28 cellular contexts compared by ENCODE assay signal in the genomic region with DNA sequence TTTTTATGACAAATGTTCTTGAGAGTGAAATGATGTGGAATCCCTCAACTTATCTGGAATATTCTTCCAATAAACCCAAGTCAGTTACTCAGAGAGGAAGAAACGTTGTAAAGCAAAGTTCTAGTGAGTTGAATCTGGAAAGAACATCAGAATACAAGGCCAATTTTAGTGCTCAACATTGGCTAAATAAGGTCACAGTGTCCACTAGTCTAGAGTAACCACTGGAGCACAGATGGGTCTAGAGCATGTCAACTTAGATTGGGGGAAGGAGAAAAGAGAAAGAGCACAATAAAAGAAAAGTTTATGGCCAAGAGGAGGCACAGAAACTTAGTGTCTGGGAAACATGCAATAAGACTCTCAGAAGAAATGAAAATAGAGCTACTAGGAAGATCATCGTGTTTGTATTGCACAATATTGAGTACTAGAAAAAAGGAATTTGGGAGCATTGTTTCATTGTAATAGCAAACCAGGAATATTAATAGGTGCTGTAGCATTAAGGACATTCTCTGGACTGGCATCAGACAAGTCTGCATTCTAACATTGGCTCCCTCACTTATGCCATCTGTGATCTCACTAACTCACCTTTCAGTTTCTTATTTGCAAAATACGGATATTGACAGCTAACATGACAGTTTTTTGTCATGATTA.
A peak's percentile ranks its signal among the peaks of the same experiment; 100 is the strongest.
DNase-seq lines count a peak whose midpoint lies in the region; ATAC-seq, FAIRE-seq and TF ChIP-seq lines count a peak whose summit lies in the region.
"Had no signal": no experiment of that assay in that cellular context is flagged by ENCODE, and none has a peak within 500 bp of the region (broad histone marks: within the 10 kb centered on the region; RNA-seq: fewer than 3 reads in every experiment).

No MANE protein-coding gene starts in this region.

- BruUV-seq in K562 (replicated peaks; lab: Mats Ljungman, UMichigan) = no TSS peak

- H3K27ac ChIP-seq in heart left ventricle = peak overlapping the region in 5 of 12 donors; percentile 1 to 39 (median 22)
- no peak overlapping the region for H3K27ac ChIP-seq in right cardiac atrium (ENCODE audit: low read length)
- no peak overlapping the region for H3K27ac ChIP-seq in K562 (ENCODE audit: extremely low read depth, low read depth, low read length)
- peak overlapping the region; percentile 56 for H3K27ac ChIP-seq in left ventricle myocardium inferior (replicated peaks)
- H3K27ac ChIP-seq: RWPE1, uterus had no signal

- DNase-seq in heart left ventricle (no peak), right cardiac atrium (no peak), K562 (ENCODE audit: extremely low read depth in 1 of 4, low spot score in 3 of 4) (no peak), left ventricle myocardium inferior (no peak), kidney glomerular epithelial cell (lab: John Stamatoyannopoulos, UW) (no peak), NCI-H748 (lab: John Stamatoyannopoulos, UW; ENCODE audit: unreplicated experiment) (no peak), NCI-H2196 treated with DMSO at 0.1 percent for 48 hours (lab: John Stamatoyannopoulos, UW; ENCODE audit: unreplicated experiment) (no peak)
- DNase-seq: activated CD8-positive, alpha-beta T cell treated with anti-CD3 and anti-CD28 coated beads, Interleukin-2, amount 10 ng/mL, durations not matched to agents 7 days and 5 days; activated effector memory CD4-positive, alpha-beta T cell treated with Interleukin-2 at 50 U/mL for 16 hours; aorta; BE2C; DMS153; H7; heart right ventricle; KBM-7; left cardiac atrium; mesenchymal stem cell; MM.1S; NCI-H2081 treated with DMSO at 0.1 percent for 48 hours; NCI-H82; sigmoid colon; stimulated activated CD4-positive, alpha-beta T cell treated with anti-CD3 and anti-CD28 coated beads, Interleukin-15, amount 100 ng/mL, for 24 hours; stimulated activated naive CD4-positive, alpha-beta T cell; uterus had no signal

- no peaks in the 10 kb centered on the region for H3K9me1 ChIP-seq in K562 (ENCODE audit: control insufficient read depth, insufficient read depth, low read length)

- H3K79me2 ChIP-seq in K562 (ENCODE audit: control insufficient read depth, insufficient read depth, low read length) = no peaks in the 10 kb centered on the region

- H2AFZ ChIP-seq in K562 (ENCODE audit: low read depth, low read length) = no peak overlapping the region

- no peak overlapping the region for H3K4me2 ChIP-seq in K562 (ENCODE audit: insufficient read depth, low read length)

- H3K36me3 ChIP-seq in heart left ventricle (no peaks in the 10 kb centered on the region), K562 (ENCODE audit: control insufficient read depth, insufficient read depth, low read length) (no peaks in the 10 kb centered on the region), left ventricle myocardium inferior (no peaks in the 10 kb centered on the region)
- H3K36me3 ChIP-seq: BE2C, heart right ventricle, sigmoid colon, uterus had no signal

- no peaks in the 10 kb centered on the region for H4K20me1 ChIP-seq in K562 (replicated peaks; ENCODE audit: control insufficient read depth, insufficient read depth, low read length)

- TF ChIP-seq EP300 in K562 (IDR thresholded peaks at IDR 0.05; ENCODE audit: low read length) = no peak

- H3K9me3 ChIP-seq in heart left ventricle = peaks cover 0 to 15% (median 4%) of the 10 kb centered on the region in 12 donors
- no peaks in the 10 kb centered on the region for H3K9me3 ChIP-seq in right cardiac atrium (ENCODE audit: control insufficient read depth, low read length)
- H3K9me3 ChIP-seq in K562 (replicated peaks; ENCODE audit: control insufficient read depth, insufficient read depth, low read depth, low read length) = no peaks in the 10 kb centered on the region
- peaks cover 14% of the 10 kb centered on the region for H3K9me3 ChIP-seq in left ventricle myocardium inferior (replicated peaks)
- H3K9me3 ChIP-seq: BE2C, sigmoid colon, uterus had no signal

- H3K4me3 ChIP-seq in heart left ventricle = no peak overlapping the region
- no peak overlapping the region for H3K4me3 ChIP-seq in right cardiac atrium (ENCODE audit: low read length)
- H3K4me3 ChIP-seq in K562 = no peak overlapping the region
- H3K4me3 ChIP-seq in left ventricle myocardium inferior = no peak overlapping the region
- H3K4me3 ChIP-seq: heart right ventricle, sigmoid colon, uterus had no signal

- intact Hi-C loops in heart left ventricle (cut with DNase I) (no loop called here), right cardiac atrium (cut with DNase I) (no loop called here), K562 (cut with micrococcal nuclease) (no loop called here), left ventricle myocardium inferior (cut with micrococcal nuclease) (no loop called here)

- H3K4me1 ChIP-seq in heart left ventricle (peaks cover 0 to 36% (median 0%) of the 10 kb centered on the region in 12 donors), right cardiac atrium (ENCODE audit: control insufficient read depth, insufficient read depth, low read length) (no peaks in the 10 kb centered on the region), K562 (replicated peaks in 1 of 2; ENCODE audit: control insufficient read depth in 2 of 2, insufficient read depth in 2 of 2, low read length in 2 of 2) (no peaks in the 10 kb centered on the region), left ventricle myocardium inferior (peaks cover 30% of the 10 kb centered on the region)
- H3K4me1 ChIP-seq: BE2C, sigmoid colon, uterus had no signal

- H3K27me3 ChIP-seq in heart left ventricle (no peaks in the 10 kb centered on the region), right cardiac atrium (ENCODE audit: control insufficient read depth, insufficient read depth) (no peaks in the 10 kb centered on the region), K562 (ENCODE audit: control insufficient read depth in 2 of 2, insufficient read depth in 2 of 2, low read length in 2 of 2) (no peaks in the 10 kb centered on the region), left ventricle myocardium inferior (ENCODE audit: low read depth) (no peaks in the 10 kb centered on the region)
- H3K27me3 ChIP-seq: BE2C, heart right ventricle, sigmoid colon, uterus had no signal

- no peak for TF ChIP-seq POLR2A in heart left ventricle (IDR thresholded peaks at IDR 0.05)
- TF ChIP-seq POLR2A in K562 (conservative IDR thresholded peaks at IDR 0.05) = no peak

- TF ChIP-seq RAD21 in K562 (CRISPR knock-in tag; conservative IDR thresholded peaks at IDR 0.05 in 1 of 2, IDR thresholded peaks at IDR 0.05 in 1 of 2) = no peak

- 54 to 72% (median 69%) methylated on average over 3 of the region's 3 CpGs for WGBS in heart left ventricle, 4 donors
- 59% methylated on average over 3 of the region's 3 CpGs for WGBS in right cardiac atrium
- WGBS in K562 (ENCODE audit: insufficient coverage, low coverage, missing lambda C conversion rate) = 0% methylated on average over 3 of the region's 3 CpGs

- POLR2A ChIA-PET in K562 (lab: Yijun Ruan, JAX) = no interaction called here

- H3K9ac ChIP-seq in K562 (ENCODE audit: insufficient read depth in 1 of 2, low read depth in 2 of 2, low read length in 2 of 2) = no peak overlapping the region

- TF ChIP-seq CTCF in heart left ventricle (IDR thresholded peaks at IDR 0.05) (no peak), K562 (IDR thresholded peaks at IDR 0.05 in 2 of 3, conservative IDR thresholded peaks at IDR 0.05 in 1 of 3; ENCODE audit: insufficient read depth in 2 of 3, low read depth in 1 of 3, low read length in 3 of 3) (no peak), left ventricle myocardium inferior (IDR thresholded peaks at IDR 0.05; ENCODE audit: borderline replicate concordance) (no peak)

- FAIRE-seq in K562 (lab: Jason Lieb, UNC) = no peak
- FAIRE-seq: A204.1 had no signal

- CTCF ChIA-PET in K562 (lab: Yijun Ruan, JAX; ENCODE audit: low intra/inter-chr PET ratio) = no interaction called here

- in situ Hi-C loops in K562 (cut with MboI) = no loop called here

- ATAC-seq in heart left ventricle (peak in 3 of 4 donors; percentile 34 to 57 (median 53)), right cardiac atrium (no peak), K562 (no peak), HG03354 (IDR thresholded peaks at IDR 0.05; ENCODE audit: poor library complexity, severe bottlenecking, unreplicated experiment) (no peak)
- ATAC-seq: activated CD8-positive, alpha-beta T cell treated with anti-CD3 and anti-CD28 coated beads, Interleukin-2, amount 10 ng/mL, durations not matched to agents 7 days and 5 days; SK-N-SH treated with all-trans-retinoic acid at 6 μM for 48 hours had no signal

TF ChIP-seq in K562, 482 proteins besides CTCF, POLR2A, EP300 and RAD21:
- TF ChIP-seq, protein P1, sequence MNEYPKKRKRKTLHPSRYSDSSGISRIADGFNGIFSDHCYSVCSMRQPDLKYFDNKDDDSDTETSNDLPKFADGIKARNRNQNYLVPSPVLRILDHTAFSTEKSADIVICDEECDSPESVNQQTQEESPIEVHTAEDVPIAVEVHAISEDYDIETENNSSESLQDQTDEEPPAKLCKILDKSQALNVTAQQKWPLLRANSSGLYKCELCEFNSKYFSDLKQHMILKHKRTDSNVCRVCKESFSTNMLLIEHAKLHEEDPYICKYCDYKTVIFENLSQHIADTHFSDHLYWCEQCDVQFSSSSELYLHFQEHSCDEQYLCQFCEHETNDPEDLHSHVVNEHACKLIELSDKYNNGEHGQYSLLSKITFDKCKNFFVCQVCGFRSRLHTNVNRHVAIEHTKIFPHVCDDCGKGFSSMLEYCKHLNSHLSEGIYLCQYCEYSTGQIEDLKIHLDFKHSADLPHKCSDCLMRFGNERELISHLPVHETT (CRISPR knock-in tag; conservative IDR thresholded peaks at IDR 0.05 in 1 of 2, IDR thresholded peaks at IDR 0.05 in 1 of 2) = no peak
- TF ChIP-seq ZNF143 (CRISPR knock-in tag; IDR thresholded peaks at IDR 0.05) (no peak), ZNF444 (CRISPR knock-in tag; IDR thresholded peaks at IDR 0.05) (no peak), ZNF830 (CRISPR knock-in tag; IDR thresholded peaks at IDR 0.05) (no peak), GABPA (tag; conservative IDR thresholded peaks at IDR 0.05; ENCODE audit: low read depth) (no peak), MTA3 (IDR thresholded peaks at IDR 0.05; ENCODE audit: borderline replicate concordance) (no peak), ZNF316 (IDR thresholded peaks at IDR 0.05) (no peak), MCM7 (IDR thresholded peaks at IDR 0.05) (no peak), HMG20A (CRISPR knock-in tag; conservative IDR thresholded peaks at IDR 0.05) (no peak), CEBPG (CRISPR knock-in tag; IDR thresholded peaks at IDR 0.05) (no peak), CEBPG (tag; conservative IDR thresholded peaks at IDR 0.05 in 1 of 2, IDR thresholded peaks at IDR 0.05 in 1 of 2) (0 out of 4 replicates have a peak, but pooled peaks of 1 of the 2 experiments have one; percentile 37), LCOR (CRISPR knock-in tag; IDR thresholded peaks at IDR 0.05) (no peak), CEBPB (tag; IDR thresholded peaks at IDR 0.05) (peak; percentile 36; the same call in 1 of the 2 replicates), TARDBP (IDR thresholded peaks at IDR 0.05) (no peak), SNAPC5 (CRISPR knock-in tag; IDR thresholded peaks at IDR 0.05) (no peak), TGIF2 (CRISPR knock-in tag; IDR thresholded peaks at IDR 0.05) (no peak), EP400 (IDR thresholded peaks at IDR 0.05) (no peak)
TF ChIP-seq in K562: peak in this region for 2.

Comparison
In these comparisons a context has a peak if more than half of its experiments do, and no peak if none do; other contexts are left out.
1. ATAC-seq: peak in heart left ventricle (3 of 4); none in right cardiac atrium (0 of 2), K562 (single experiment) and HG03354 (single experiment).